Comparison of ENCODE assay signal across 22 cellular contexts in genomic region chr15:57573151-57573550, GRCh38. TPM values are rescaled to one million over a fixed set of nuclear protein-coding genes. Genes with fewer than 3 reads are reported as not detected.
A peak's percentile ranks its signal among the peaks of the same experiment; 100 is the strongest.
DNase-seq lines count a peak whose midpoint lies in the region; ATAC-seq, FAIRE-seq and TF ChIP-seq lines count a peak whose summit lies in the region.
"Had no signal": no experiment of that assay in that cellular context is flagged by ENCODE, and none has a peak within 500 bp of the region (broad histone marks: within the 10 kb centered on the region; RNA-seq: fewer than 3 reads in every experiment).

No MANE protein-coding gene starts in this region.

- peaks cover 8% of the 10 kb centered on the region for H3K4me1 ChIP-seq in BE2C
- H3K4me1 ChIP-seq in neural progenitor cell = no peaks in the 10 kb centered on the region
- no peaks in the 10 kb centered on the region for H3K4me1 ChIP-seq in CD4-positive, alpha-beta memory T cell (ENCODE audit: insufficient read depth, low read length)

- H3K27ac ChIP-seq in neural progenitor cell = no peak overlapping the region
- no peak overlapping the region for H3K27ac ChIP-seq in CD4-positive, alpha-beta memory T cell (ENCODE audit: low read depth, low read length)
- H3K27ac ChIP-seq: A549, GM23248 had no signal

- no peak for TF ChIP-seq POLR2A in H54 (IDR thresholded peaks at IDR 0.05; ENCODE audit: low read depth, low read length)

- POLR2A ChIA-PET in CD4-positive, alpha-beta memory T cell (lab: Charles Lee; ENCODE audit: partially characterized antibody) = interaction anchor here (1.5 kb wide), 1 partner anchor 15 kb away, joined by 3 read pairs; no protein-coding TSS in a partner anchor

- no peaks in the 10 kb centered on the region for H4K20me1 ChIP-seq in neural progenitor cell (ENCODE audit: low read depth)

- peaks cover 13% of the 10 kb centered on the region for H3K36me3 Mint-ChIP-seq in endothelial cell (ENCODE audit: low read depth, unreplicated experiment)
- no peaks in the 10 kb centered on the region for H3K36me3 Mint-ChIP-seq in neural progenitor cell
- H3K36me3 Mint-ChIP-seq in stimulated activated naive B cell treated with anti-CD40 and anti-IgM and Interleukin-4, amounts not matched to agents 10 μg/mL and 1 μg/mL and 100 μg/mL, for 72 hours = peaks cover 0 to 3% of the 10 kb centered on the region in 2 donors
- no peaks in the 10 kb centered on the region for H3K36me3 Mint-ChIP-seq in CD4-positive, alpha-beta memory T cell
- H3K36me3 Mint-ChIP-seq: CD8-positive, alpha-beta T cell had no signal

- H3K4me2 ChIP-seq in neural progenitor cell = no peak overlapping the region
- H3K4me2 ChIP-seq: A549 had no signal

- H3K27me3 ChIP-seq in BE2C (no peaks in the 10 kb centered on the region), neural progenitor cell (no peaks in the 10 kb centered on the region)
- no peaks in the 10 kb centered on the region for H3K27me3 ChIP-seq in CD4-positive, alpha-beta memory T cell (ENCODE audit: insufficient read depth, low read length)

- H3K4me1 Mint-ChIP-seq in endothelial cell (ENCODE audit: unreplicated experiment) (peaks cover 54% of the 10 kb centered on the region), neural progenitor cell (no peaks in the 10 kb centered on the region)
- peaks cover 10 to 32% of the 10 kb centered on the region in 2 donors for H3K4me1 Mint-ChIP-seq in stimulated activated naive B cell treated with anti-CD40 and anti-IgM and Interleukin-4, amounts not matched to agents 10 μg/mL and 1 μg/mL and 100 μg/mL, for 72 hours
- no peaks in the 10 kb centered on the region for H3K4me1 Mint-ChIP-seq in CD4-positive, alpha-beta memory T cell

- no peak overlapping the region for H3K9ac ChIP-seq in neural progenitor cell
- H3K9ac ChIP-seq: GM23248 had no signal

- intact Hi-C loops in CD4-positive, alpha-beta memory T cell (cut with micrococcal nuclease) = no loop called here

- H3K4me3 ChIP-seq in BE2C (ENCODE audit: low read depth, low read length) (no peak overlapping the region), neural progenitor cell (no peak overlapping the region)
- no peak overlapping the region for H3K4me3 ChIP-seq in CD4-positive, alpha-beta memory T cell (ENCODE audit: low read length in 2 of 2)
- H3K4me3 ChIP-seq: A549, GM23248 had no signal

- no peak for TF ChIP-seq CTCF in BE2C (IDR thresholded peaks at IDR 0.05; ENCODE audit: low read depth, low read length)
- TF ChIP-seq CTCF in endothelial cell (IDR thresholded peaks at IDR 0.05; ENCODE audit: unreplicated experiment) = no peak
- no peak for TF ChIP-seq CTCF in neural progenitor cell (IDR thresholded peaks at IDR 0.05)

- H3K27me3 Mint-ChIP-seq in endothelial cell (ENCODE audit: unreplicated experiment) = peaks cover 6% of the 10 kb centered on the region
- peaks cover under 1% of the 10 kb centered on the region for H3K27me3 Mint-ChIP-seq in neural progenitor cell (ENCODE audit: insufficient read depth, low read depth)
- peaks cover 0 to 11% of the 10 kb centered on the region in 2 donors for H3K27me3 Mint-ChIP-seq in stimulated activated naive B cell treated with anti-CD40 and anti-IgM and Interleukin-4, amounts not matched to agents 10 μg/mL and 1 μg/mL and 100 μg/mL, for 72 hours
- peaks cover 3 to 7% of the 10 kb centered on the region in 2 donors for H3K27me3 Mint-ChIP-seq in CD4-positive, alpha-beta memory T cell

- H3K9me3 ChIP-seq in BE2C (no peaks in the 10 kb centered on the region), neural progenitor cell (ENCODE audit: low read depth) (no peaks in the 10 kb centered on the region)
- no peaks in the 10 kb centered on the region for H3K9me3 ChIP-seq in CD4-positive, alpha-beta memory T cell (ENCODE audit: control insufficient read depth in 1 of 2, low read length in 2 of 2)
- H3K9me3 ChIP-seq: A549, Caco-2 had no signal

- H3K9me3 Mint-ChIP-seq in endothelial cell (ENCODE audit: unreplicated experiment) (no peaks in the 10 kb centered on the region), neural progenitor cell (no peaks in the 10 kb centered on the region)
- peaks cover 0 to 4% of the 10 kb centered on the region in 2 donors for H3K9me3 Mint-ChIP-seq in stimulated activated naive B cell treated with anti-CD40 and anti-IgM and Interleukin-4, amounts not matched to agents 10 μg/mL and 1 μg/mL and 100 μg/mL, for 72 hours
- peaks cover 0 to 2% (median 0%) of the 10 kb centered on the region in 8 donors for H3K9me3 Mint-ChIP-seq in CD4-positive, alpha-beta memory T cell
- H3K9me3 Mint-ChIP-seq: CD8-positive, alpha-beta T cell; H9 had no signal

- H2AFZ ChIP-seq in neural progenitor cell (replicated peaks) = peak overlapping the region; percentile 36
- H2AFZ ChIP-seq: GM23248 had no signal

- H3F3A ChIP-seq in neural progenitor cell (ENCODE audit: low read depth) = no peaks in the 10 kb centered on the region

- CTCF ChIA-PET in CD4-positive, alpha-beta memory T cell (lab: Charles Lee; ENCODE audit: partially characterized antibody) = interaction anchor here (1.4 to 3.9 kb wide), 2 partner anchors 10 to 13 kb away, joined by 3 to 20 read pairs; no protein-coding TSS in a partner anchor

- H3K27ac Mint-ChIP-seq in endothelial cell (ENCODE audit: unreplicated experiment) (peak overlapping the region; percentile 22), neural progenitor cell (no peak overlapping the region)
- H3K27ac Mint-ChIP-seq in stimulated activated naive B cell treated with anti-CD40 and anti-IgM and Interleukin-4, amounts not matched to agents 10 μg/mL and 1 μg/mL and 100 μg/mL, for 72 hours = peak overlapping the region; percentile 37
- H3K27ac Mint-ChIP-seq in CD4-positive, alpha-beta memory T cell = no peak overlapping the region
- H3K27ac Mint-ChIP-seq: CD8-positive, alpha-beta T cell; H9 had no signal

- H3K36me3 ChIP-seq in BE2C = no peaks in the 10 kb centered on the region
- no peaks in the 10 kb centered on the region for H3K36me3 ChIP-seq in neural progenitor cell
- no peaks in the 10 kb centered on the region for H3K36me3 ChIP-seq in CD4-positive, alpha-beta memory T cell (ENCODE audit: insufficient read depth, low read length)

- H3K4me3 Mint-ChIP-seq in endothelial cell (ENCODE audit: unreplicated experiment) (peak overlapping the region; percentile 33), neural progenitor cell (no peak overlapping the region)
- no peak overlapping the region for H3K4me3 Mint-ChIP-seq in stimulated activated naive B cell treated with anti-CD40 and anti-IgM and Interleukin-4, amounts not matched to agents 10 μg/mL and 1 μg/mL and 100 μg/mL, for 72 hours
- H3K4me3 Mint-ChIP-seq in CD4-positive, alpha-beta memory T cell = no peak overlapping the region
- H3K4me3 Mint-ChIP-seq: CD8-positive, alpha-beta T cell; H9 had no signal

- no peak for FAIRE-seq in H54 (lab: Jason Lieb, UNC)
- FAIRE-seq: A549, G401.6, GM12892, H1 had no signal

- ATAC-seq in stimulated activated naive B cell treated with anti-CD40 and anti-IgM and Interleukin-4, amounts not matched to agents 10 μg/mL and 1 μg/mL and 100 μg/mL, for 72 hours (replicated peaks) = no peak
- no peak for ATAC-seq in HG02870 (IDR thresholded peaks at IDR 0.05; ENCODE audit: unreplicated experiment)
- ATAC-seq: A549; CD8-positive, alpha-beta T cell; HCT116 had no signal

- H3K79me2 ChIP-seq in neural progenitor cell (ENCODE audit: low read depth) = no peaks in the 10 kb centered on the region

- peak; percentile 42 for DNase-seq in BE2C
- DNase-seq in endothelial cell (ENCODE audit: low spot score) = no peak
- no peak for DNase-seq in neural progenitor cell (ENCODE audit: low spot score)
- no peak for DNase-seq in stimulated activated naive B cell treated with anti-CD40 and anti-IgM and Interleukin-4, amounts not matched to agents 10 μg/mL and 1 μg/mL and 100 μg/mL, for 72 hours
- DNase-seq in CD4-positive, alpha-beta memory T cell = no peak
- no peak for DNase-seq in H54 (ENCODE audit: insufficient read length, low spot score)
- DNase-seq: 8988T; ACHN; AML-193; C1 segment of cervical spinal cord; Caco-2; CD8-positive, alpha-beta T cell; DMS153; DND-41; H9 had no signal

RNA-seq across cellular contexts. Expression of gene MYZAP, which starts 18.6 kb away (rescaled TPM):
- 2.6 TPM for polyA plus RNA-seq in BE2C (2012; ENCODE audit: insufficient read depth, insufficient read length, low read depth)
- 55.3 TPM for total RNA-seq in endothelial cell (ENCODE audit: unreplicated experiment)
- 0.09 TPM in 1 of 2 replicates, not detected in the other for total RNA-seq in neural progenitor cell (ENCODE audit: low replicate concordance)
- 1 to 10 TPM; 1.2 to 1.7 TPM for total RNA-seq in CD4-positive, alpha-beta memory T cell
- polyA plus RNA-seq in CD4-positive, alpha-beta memory T cell = under 1 TPM; 0.16 to 0.96 TPM
- total RNA-seq: GM23248 had no signal

Comparison
In these comparisons a context has a peak if more than half of its experiments do, and no peak if none do; other contexts are left out.
1. H3K27ac Mint-ChIP-seq: peak in endothelial cell (single experiment) and stimulated activated naive B cell treated with anti-CD40 and anti-IgM and Interleukin-4, amounts not matched to agents 10 μg/mL and 1 μg/mL and 100 μg/mL, for 72 hours (single experiment); none in neural progenitor cell (single experiment) and CD4-positive, alpha-beta memory T cell (0 of 7).
2. RNA of gene MYZAP, which starts 18.6 kb away (total RNA-seq): 55.3 TPM in endothelial cell (single experiment); 1.2 to 1.7 TPM in CD4-positive, alpha-beta memory T cell and 0.09 TPM in neural progenitor cell; every median in the first group is over 10 times any median in the second.